Comparison of ENCODE assay signal across 30 cellular contexts in the genomic region with DNA sequence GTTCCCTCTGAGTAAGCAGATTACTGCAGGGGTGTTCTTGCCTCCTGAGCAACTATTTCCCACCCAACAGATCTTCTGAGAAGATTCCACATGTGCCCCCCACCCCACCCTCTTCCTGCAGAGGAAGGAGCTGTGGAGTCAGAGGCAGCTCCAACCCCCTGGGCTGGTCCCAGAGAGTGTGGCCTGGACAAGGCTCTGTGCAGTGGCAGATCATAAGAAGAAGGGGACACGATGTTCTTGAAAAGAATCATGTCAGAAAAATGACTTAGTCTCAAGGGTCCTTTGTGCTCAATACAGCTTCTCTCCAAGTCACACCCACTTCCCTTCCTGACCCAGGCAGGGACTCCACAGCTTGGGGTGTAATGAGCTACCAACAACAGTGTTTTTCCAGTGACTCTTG.
"Had no signal": no experiment of that assay in that cellular context is flagged by ENCODE, and none has a peak within 500 bp of the region (broad histone marks: within the 10 kb centered on the region; RNA-seq: fewer than 3 reads in every experiment).

No MANE protein-coding gene starts in this region.

- H3K4me3 ChIP-seq: adrenal gland, body of pancreas, breast epithelium, SJSA1 had no signal

- H3K36me3 ChIP-seq: adrenal gland, breast epithelium, SJSA1 had no signal

- H3K36me3 Mint-ChIP-seq: activated CD4-positive, alpha-beta memory T cell treated with anti-CD3 and anti-CD28 coated beads for 36 hours; activated naive CD4-positive, alpha-beta T cell treated with anti-CD3 and anti-CD28 coated beads, Interleukin-2, amount 50 U/mL, for 72 hours had no signal

- DNase-seq: activated B cell treated with CpG ODN at 0.5 μM for 24 hours; activated CD4-positive, alpha-beta memory T cell treated with anti-CD3 and anti-CD28 coated beads for 36 hours; activated CD4-positive, alpha-beta T cell treated with anti-CD3 and anti-CD28 coated beads for 4 hours; activated CD4-positive, alpha-beta T cell treated with anti-CD3 and anti-CD28 coated beads, Interleukin-2, amount 50 U/mL, for 1 hour; activated CD4-positive, CD25-positive, alpha-beta regulatory T cell treated with anti-CD3 and anti-CD28 coated beads, Interleukin-2, amount 50 U/mL, for 72 hours; activated gamma-delta T cell treated with Interleukin-2 at 50 U/mL for 16 hours; activated naive CD4-positive, alpha-beta T cell treated with anti-CD3 and anti-CD28 coated beads for 36 hours; activated T-cell treated with anti-CD3 and anti-CD28 coated beads for 4 hours; activated T-cell treated with anti-CD3 and anti-CD28 coated beads, Interleukin-2, amount 50 U/mL, for 4 hours; adrenal gland; body of pancreas; NCI-H1105; NCI-H1417 treated with DMSO at 0.1 percent for 48 hours; NCI-H1930; NCI-H2081 treated with DMSO at 0.1 percent for 48 hours; NCI-H226; NCI-H446 treated with DMSO at 0.1 percent for 48 hours; NCI-H524; SHP77; SW 1271; T-helper 1 cell; T-helper 2 cell; T-helper 9 cell had no signal

- ATAC-seq: activated naive CD4-positive, alpha-beta T cell treated with anti-CD3 and anti-CD28 coated beads, Interleukin-2, amount 50 U/mL, for 72 hours; activated T-cell treated with anti-CD3 and anti-CD28 coated beads, Interleukin-2, amount 50 U/mL, for 4 hours; body of pancreas; Panc1; SK-N-SH treated with all-trans-retinoic acid at 6 μM for 48 hours had no signal

- H3K27me3 ChIP-seq: adrenal gland, body of pancreas, breast epithelium, SJSA1 had no signal

- H3K27ac Mint-ChIP-seq: activated B cell treated with CpG ODN at 0.5 μM for 24 hours; activated CD4-positive, alpha-beta memory T cell treated with anti-CD3 and anti-CD28 coated beads for 36 hours; activated naive CD4-positive, alpha-beta T cell treated with anti-CD3 and anti-CD28 coated beads for 36 hours; activated naive CD4-positive, alpha-beta T cell treated with anti-CD3 and anti-CD28 coated beads, Interleukin-2, amount 50 U/mL, for 72 hours; activated T-helper 1 cell treated with anti-CD3 and anti-CD28 coated beads, Interleukin-12 subunit alpha, Interleukin-12 subunit beta, Interleukin-2, Interleukin-4 antibody, amounts not matched to agents 30 ng/mL and 10 ng/mL and 1 ng/mL, durations not matched to agents 14 hours and 24 hours and 36 hours had no signal

- H3K4me1 ChIP-seq: adrenal gland, body of pancreas, SJSA1 had no signal

- H3K9me3 ChIP-seq: adrenal gland, body of pancreas, breast epithelium, SJSA1 had no signal

- H3K9me3 Mint-ChIP-seq: activated B cell treated with CpG ODN at 0.5 μM for 24 hours; activated CD4-positive, alpha-beta memory T cell treated with anti-CD3 and anti-CD28 coated beads for 36 hours; activated naive CD4-positive, alpha-beta T cell treated with anti-CD3 and anti-CD28 coated beads for 36 hours; activated naive CD4-positive, alpha-beta T cell treated with anti-CD3 and anti-CD28 coated beads, Interleukin-2, amount 50 U/mL, for 72 hours; activated T-cell treated with anti-CD3 and anti-CD28 coated beads, Interleukin-2, amount 50 U/mL, for 4 hours; activated T-helper 1 cell treated with anti-CD3 and anti-CD28 coated beads, Interleukin-12 subunit alpha, Interleukin-12 subunit beta, Interleukin-2, Interleukin-4 antibody, amounts not matched to agents 30 ng/mL and 10 ng/mL and 1 ng/mL, durations not matched to agents 14 hours and 24 hours and 36 hours had no signal

- H3K27ac ChIP-seq: adrenal gland, body of pancreas, breast epithelium, SJSA1, VCaP had no signal

- H3K4me3 Mint-ChIP-seq: activated B cell treated with CpG ODN at 0.5 μM for 24 hours; activated CD4-positive, alpha-beta memory T cell treated with anti-CD3 and anti-CD28 coated beads for 36 hours; activated naive CD4-positive, alpha-beta T cell treated with anti-CD3 and anti-CD28 coated beads for 36 hours; activated T-cell treated with anti-CD3 and anti-CD28 coated beads, Interleukin-2, amount 50 U/mL, for 4 hours; activated T-helper 1 cell treated with anti-CD3 and anti-CD28 coated beads, Interleukin-12 subunit alpha, Interleukin-12 subunit beta, Interleukin-2, Interleukin-4 antibody, amounts not matched to agents 30 ng/mL and 10 ng/mL and 1 ng/mL, durations not matched to agents 14 hours and 24 hours and 36 hours had no signal
